In genomic region chr11:69035959-69036340, GRCh38 we compare ENCODE assay signal across 22 cellular contexts. TPM values are rescaled to one million over a fixed set of nuclear protein-coding genes. Genes with fewer than 3 reads are reported as not detected.
DNase-seq lines count a peak whose midpoint lies in the region; ATAC-seq, FAIRE-seq and TF ChIP-seq lines count a peak whose summit lies in the region.
"Had no signal": no experiment of that assay in that cellular context is flagged by ENCODE, and none has a peak within 500 bp of the region (broad histone marks: within the 10 kb centered on the region; RNA-seq: fewer than 3 reads in every experiment).

No MANE protein-coding gene starts in this region.

- no peak for FAIRE-seq in kidney (lab: Jason Lieb, UNC)
- FAIRE-seq: G401.6, GM19239, TTC549 had no signal

- H3K27ac Mint-ChIP-seq in endodermal cell, result peak overlapping the region; percentile 74
- H3K27ac Mint-ChIP-seq in stimulated activated naive B cell treated with anti-CD40 and anti-IgM and Interleukin-4, amounts not matched to agents 10 μg/mL and 1 μg/mL and 100 μg/mL, for 72 hours, result no peak overlapping the region

- no peaks in the 10 kb centered on the region for H3K36me3 Mint-ChIP-seq in endodermal cell (ENCODE audit: low read depth)
- H3K36me3 Mint-ChIP-seq in stimulated activated naive B cell treated with anti-CD40 and anti-IgM and Interleukin-4, amounts not matched to agents 10 μg/mL and 1 μg/mL and 100 μg/mL, for 72 hours, result no peaks in the 10 kb centered on the region

- peak; percentile 74 for ATAC-seq in sciatic nerve
- no peak for ATAC-seq in stimulated activated naive B cell treated with anti-CD40 and anti-IgM and Interleukin-4, amounts not matched to agents 10 μg/mL and 1 μg/mL and 100 μg/mL, for 72 hours (replicated peaks)
- no peak for ATAC-seq in HG03159 (IDR thresholded peaks at IDR 0.05; ENCODE audit: unreplicated experiment)
- no peak for ATAC-seq in GM19023 (IDR thresholded peaks at IDR 0.05; ENCODE audit: unreplicated experiment)
- ATAC-seq in GM19035 (IDR thresholded peaks at IDR 0.05; ENCODE audit: unreplicated experiment), result no peak
- ATAC-seq: activated T-cell treated with anti-CD3 and anti-CD28 coated beads, Interleukin-2, amount 50 U/mL, for 4 hours had no signal

- H3K9me3 ChIP-seq in endodermal cell (ENCODE audit: control insufficient read depth, low read length) (no peaks in the 10 kb centered on the region), kidney (ENCODE audit: control insufficient read depth in 1 of 2, low read length in 2 of 2) (no peaks in the 10 kb centered on the region)
- H3K9me3 ChIP-seq: neutrophil had no signal

- no peaks in the 10 kb centered on the region for H3K27me3 Mint-ChIP-seq in endodermal cell (ENCODE audit: insufficient read depth)
- peaks cover 26 to 27% of the 10 kb centered on the region in 2 donors for H3K27me3 Mint-ChIP-seq in stimulated activated naive B cell treated with anti-CD40 and anti-IgM and Interleukin-4, amounts not matched to agents 10 μg/mL and 1 μg/mL and 100 μg/mL, for 72 hours

- H3K4me1 Mint-ChIP-seq in endodermal cell, result peaks cover under 1% of the 10 kb centered on the region
- peaks cover 10 to 12% of the 10 kb centered on the region in 2 donors for H3K4me1 Mint-ChIP-seq in stimulated activated naive B cell treated with anti-CD40 and anti-IgM and Interleukin-4, amounts not matched to agents 10 μg/mL and 1 μg/mL and 100 μg/mL, for 72 hours

- no peaks in the 10 kb centered on the region for H3K4me1 ChIP-seq in endodermal cell (ENCODE audit: control insufficient read depth, insufficient read depth, low read length)
- H3K4me1 ChIP-seq in kidney (ENCODE audit: control insufficient read depth in 1 of 2, insufficient read depth in 1 of 2, low read depth in 1 of 2, low read length in 2 of 2), result peaks cover 0 to 2% of the 10 kb centered on the region in 2 donors

- H3K36me3 ChIP-seq in endodermal cell (ENCODE audit: control insufficient read depth, insufficient read depth, low read length) (no peaks in the 10 kb centered on the region), kidney (ENCODE audit: control insufficient read depth in 1 of 2, insufficient read depth in 2 of 2, low read length in 2 of 2) (no peaks in the 10 kb centered on the region)
- H3K36me3 ChIP-seq: neutrophil had no signal

- no peaks in the 10 kb centered on the region for H3K27me3 ChIP-seq in endodermal cell (ENCODE audit: control insufficient read depth, insufficient read depth, low read length, poor library complexity, severe bottlenecking)
- H3K27me3 ChIP-seq: neutrophil had no signal

- intact Hi-C loops in kidney (cut with DNase I) (no loop called here), sciatic nerve (cut with DNase I) (no loop called here)

- H3K4me3 Mint-ChIP-seq in endodermal cell, result no peak overlapping the region
- no peak overlapping the region for H3K4me3 Mint-ChIP-seq in stimulated activated naive B cell treated with anti-CD40 and anti-IgM and Interleukin-4, amounts not matched to agents 10 μg/mL and 1 μg/mL and 100 μg/mL, for 72 hours
- H3K4me3 Mint-ChIP-seq: activated T-cell treated with anti-CD3 and anti-CD28 coated beads, Interleukin-2, amount 50 U/mL, for 4 hours had no signal

- H3K27ac ChIP-seq in endodermal cell (ENCODE audit: low read depth, low read length), result no peak overlapping the region
- no peak overlapping the region for H3K27ac ChIP-seq in kidney (ENCODE audit: low read depth in 2 of 2, low read length in 2 of 2)
- H3K27ac ChIP-seq: neutrophil, SK-N-MC had no signal

- H3K9ac ChIP-seq in endodermal cell (ENCODE audit: extremely low read depth, low read length, poor library complexity, severe bottlenecking) (no peak overlapping the region), kidney (ENCODE audit: low read length in 2 of 2) (no peak overlapping the region)

- 93 to 99% methylated on average over 9 to 10 of the region's 10 CpGs for WGBS in endodermal cell (ENCODE audit: insufficient coverage in 1 of 2, insufficient read length in 1 of 2), 2 experiments

- DNase-seq in EH (ENCODE audit: low read depth) (peak; percentile 84), endodermal cell (no peak), kidney (peak; percentile 92), sciatic nerve (ENCODE audit: low spot score) (no peak)
- no peak for DNase-seq in stimulated activated naive B cell treated with anti-CD40 and anti-IgM and Interleukin-4, amounts not matched to agents 10 μg/mL and 1 μg/mL and 100 μg/mL, for 72 hours
- DNase-seq: ACHN; activated T-cell treated with anti-CD3 and anti-CD28 coated beads, Interleukin-2, amount 50 U/mL, for 4 hours; amniotic stem cell; erythroblast; NCI-H1694 treated with DMSO at 0.1 percent for 48 hours had no signal

- TF ChIP-seq CTCF in endodermal cell (conservative IDR thresholded peaks at IDR 0.05), result no peak
- no peak for TF ChIP-seq CTCF in kidney (IDR thresholded peaks at IDR 0.05; ENCODE audit: borderline replicate concordance, extremely low read depth, insufficient read depth)

- H3K4me3 ChIP-seq in endodermal cell (ENCODE audit: low read length) (no peak overlapping the region), kidney (ENCODE audit: low read length in 2 of 2) (no peak overlapping the region)
- H3K4me3 ChIP-seq: SK-N-MC had no signal

- H3K9me3 Mint-ChIP-seq in endodermal cell, result no peaks in the 10 kb centered on the region
- no peaks in the 10 kb centered on the region for H3K9me3 Mint-ChIP-seq in stimulated activated naive B cell treated with anti-CD40 and anti-IgM and Interleukin-4, amounts not matched to agents 10 μg/mL and 1 μg/mL and 100 μg/mL, for 72 hours
- H3K9me3 Mint-ChIP-seq: activated T-cell treated with anti-CD3 and anti-CD28 coated beads, Interleukin-2, amount 50 U/mL, for 4 hours had no signal

RNA-seq across cellular contexts. Expression of gene TPCN2, which starts 12.8 kb away (rescaled TPM):
- total RNA-seq in endodermal cell (10 to 100 TPM; 20.7 to 27.9 TPM), kidney (22.4 TPM), sciatic nerve (36.2 TPM)
- 9.3 TPM for polyA plus RNA-seq in endodermal cell (2013, experiment 1 of 2)
- 8.0 TPM for polyA plus RNA-seq in endodermal cell (2013, experiment 2 of 2)
- polyA plus RNA-seq in kidney (ENCODE audit: insufficient read depth, low read depth, low replicate concordance), result 12.9 TPM

RNA-seq across cellular contexts. Expression of gene MRGPRF, which starts 22.9 kb away (rescaled TPM):
- total RNA-seq in endodermal cell (1 to 10 TPM; 3.7 to 4.7 TPM), kidney (9.3 TPM), sciatic nerve (39.5 TPM)
- 1.9 TPM for polyA plus RNA-seq in endodermal cell (2013, experiment 1 of 2)
- polyA plus RNA-seq in endodermal cell (2013, experiment 2 of 2), result 1.5 TPM
- polyA plus RNA-seq in kidney (ENCODE audit: insufficient read depth, low read depth, low replicate concordance), result 19.0 TPM
- total RNA-seq: HT1080, NCI-H460, OCI-LY7 had no signal

RNA-seq across cellular contexts. Expression of gene MRGPRD, which starts 55.2 kb away (rescaled TPM):
- total RNA-seq in endodermal cell, result not detected
- polyA plus RNA-seq in endodermal cell (2013, experiment 1 of 2), result not detected
- polyA plus RNA-seq in endodermal cell (2013, experiment 2 of 2), result not detected
- total RNA-seq in kidney, result not detected
- not detected for polyA plus RNA-seq in kidney (ENCODE audit: insufficient read depth, low read depth, low replicate concordance)
- not detected for total RNA-seq in sciatic nerve
- total RNA-seq: activated T-cell treated with anti-CD3 and anti-CD28 coated beads, Interleukin-2, amount 50 U/mL, for 4 hours; HT1080; liver; NCI-H460; OCI-LY7 had no signal
- polyA plus RNA-seq: liver had no signal

Comparison
In these comparisons a context has a peak if more than half of its experiments do, and no peak if none do; other contexts are left out.
1. DNase-seq: peak in EH (single experiment) and kidney (single experiment); none in endodermal cell (single experiment), sciatic nerve (single experiment) and stimulated activated naive B cell treated with anti-CD40 and anti-IgM and Interleukin-4, amounts not matched to agents 10 μg/mL and 1 μg/mL and 100 μg/mL, for 72 hours (single experiment).